In genomic region chr2:234289789-234290188, GRCh38 we compare ENCODE assay signal across 8 cellular contexts.
A peak's percentile ranks its signal among the peaks of the same experiment; 100 is the strongest.
DNase-seq lines count a peak whose midpoint lies in the region; ATAC-seq, FAIRE-seq and TF ChIP-seq lines count a peak whose summit lies in the region.

No MANE protein-coding gene starts in this region.

- no peak for TF ChIP-seq POLR2A in H54 (IDR thresholded peaks at IDR 0.05; ENCODE audit: low read depth, low read length)

- H3K27me3 Mint-ChIP-seq in dendritic cell treated with granulocyte-macrophage colony-stimulating factor and Interleukin-4, amounts not matched to agents 40 ng/mL and 50 ng/mL, for 4 days: no peaks in the 10 kb centered on the region
- H3K27me3 Mint-ChIP-seq in nephron progenitor cell (ENCODE audit: low read depth, poor library complexity): no peaks in the 10 kb centered on the region

- peaks cover 47% of the 10 kb centered on the region for H3K4me1 Mint-ChIP-seq in dendritic cell treated with granulocyte-macrophage colony-stimulating factor and Interleukin-4, amounts not matched to agents 40 ng/mL and 50 ng/mL, for 4 days (ENCODE audit: low read depth)
- H3K4me1 Mint-ChIP-seq in nephron progenitor cell: peaks cover 65% of the 10 kb centered on the region

- peak; percentile 61 for DNase-seq in H54 (ENCODE audit: insufficient read length, low spot score)
- peak; percentile 46 for DNase-seq in T1000 (lab: John Stamatoyannopoulos, UW)
- DNase-seq in smooth muscle cell of the brain vasculature (ENCODE audit: low read depth, low spot score): peak; percentile 87
- no peak for DNase-seq in D341Med (ENCODE audit: low spot score)
- no peak for DNase-seq in nephron progenitor cell
- no peak for DNase-seq in globus pallidus (ENCODE audit: low spot score)

- peaks cover 6% of the 10 kb centered on the region for H3K9me3 Mint-ChIP-seq in dendritic cell treated with granulocyte-macrophage colony-stimulating factor and Interleukin-4, amounts not matched to agents 40 ng/mL and 50 ng/mL, for 4 days
- H3K9me3 Mint-ChIP-seq in nephron progenitor cell: peaks cover 12% of the 10 kb centered on the region

- intact Hi-C loops in dendritic cell treated with granulocyte-macrophage colony-stimulating factor and Interleukin-4, amounts not matched to agents 40 ng/mL and 50 ng/mL, for 4 days (cut with micrococcal nuclease): loop anchor here (1.0 to 5.0 kb wide), 6 partner anchors 19 to 205 kb away; no protein-coding TSS in a partner anchor

- no peaks in the 10 kb centered on the region for H3K36me3 Mint-ChIP-seq in dendritic cell treated with granulocyte-macrophage colony-stimulating factor and Interleukin-4, amounts not matched to agents 40 ng/mL and 50 ng/mL, for 4 days (ENCODE audit: low read depth)
- no peaks in the 10 kb centered on the region for H3K36me3 Mint-ChIP-seq in nephron progenitor cell (ENCODE audit: low read depth)

- H3K27ac Mint-ChIP-seq in dendritic cell treated with granulocyte-macrophage colony-stimulating factor and Interleukin-4, amounts not matched to agents 40 ng/mL and 50 ng/mL, for 4 days: peak overlapping the region; percentile 93
- no peak overlapping the region for H3K27ac Mint-ChIP-seq in nephron progenitor cell

- TF ChIP-seq CTCF in nephron progenitor cell (IDR thresholded peaks at IDR 0.05): no peak

- no peak for FAIRE-seq in H54 (lab: Jason Lieb, UNC)

- no peak for ATAC-seq in HG03565 (IDR thresholded peaks at IDR 0.05; ENCODE audit: unreplicated experiment)

- H3K4me3 Mint-ChIP-seq in dendritic cell treated with granulocyte-macrophage colony-stimulating factor and Interleukin-4, amounts not matched to agents 40 ng/mL and 50 ng/mL, for 4 days: no peak overlapping the region
- H3K4me3 Mint-ChIP-seq in nephron progenitor cell: no peak overlapping the region

Comparison
In these comparisons a context has a peak if more than half of its experiments do, and no peak if none do; other contexts are left out.
1. DNase-seq: peak in H54 (single experiment), T1000 (single experiment) and smooth muscle cell of the brain vasculature (single experiment); none in D341Med (single experiment), nephron progenitor cell (single experiment) and globus pallidus (single experiment).